In genomic region chr1:23867953-23868847, GRCh38 we compare ENCODE assay signal across 1 cellular context.
TF ChIP-seq lines count a peak whose summit lies in the region.

TSS of gene FUCA1 (minus strand) at chr1:23868290. CDS start at chr1:23868286, 4 bp downstream.

TF ChIP-seq in GM12878, 131 proteins besides CTCF, POLR2A, EP300 and RAD21 (continued from another document):
- TF ChIP-seq REST (IDR thresholded peaks at IDR 0.05; ENCODE audit: low read depth, low read length) (no peak), CREB1 (IDR thresholded peaks at IDR 0.05; ENCODE audit: low read depth) (peak; percentile 54), IRF3 (IDR thresholded peaks at IDR 0.05) (0 out of 2 replicates have a peak, but pooled peaks have one; percentile 16), BCLAF1 (IDR thresholded peaks at IDR 0.05) (no peak), EZH2 (IDR thresholded peaks at IDR 0.05; ENCODE audit: borderline replicate concordance, control insufficient read depth, low read depth, low read length) (no peak), LARP7 (IDR thresholded peaks at IDR 0.05) (peak; percentile 89), SMARCA5 (IDR thresholded peaks at IDR 0.05) (no peak), EGR1 (IDR thresholded peaks at IDR 0.05; ENCODE audit: borderline replicate concordance in 1 of 2, low read depth in 2 of 2, low read length in 2 of 2) (no peak), HDGF (IDR thresholded peaks at IDR 0.05) (0 out of 2 replicates have a peak, but pooled peaks have one; percentile 59), SIN3A (IDR thresholded peaks at IDR 0.05; ENCODE audit: low read depth, low read length) (peak; percentile 64; the same call in 1 of the 2 replicates), SMAD5 (IDR thresholded peaks at IDR 0.05; ENCODE audit: low read depth) (0 out of 2 replicates have a peak, but pooled peaks have one; percentile 28), ZSCAN29 (IDR thresholded peaks at IDR 0.05) (no peak), FOXM1 (IDR thresholded peaks at IDR 0.05; ENCODE audit: low read depth, low read length) (no peak), IKZF1 (conservative IDR thresholded peaks at IDR 0.05) (peak; percentile 69), ZNF217 (IDR thresholded peaks at IDR 0.05) (peak; percentile 47; the same call in 1 of the 2 replicates), FOS (IDR thresholded peaks at IDR 0.05; ENCODE audit: borderline replicate concordance, extremely low read depth, insufficient read length) (no peak), PBX3 (IDR thresholded peaks at IDR 0.05; ENCODE audit: insufficient replicate concordance, low read depth, low read length) (no peak), CUX1 (IDR thresholded peaks at IDR 0.05; ENCODE audit: insufficient replicate concordance, low read depth, low read length) (no peak), HCFC1 (IDR thresholded peaks at IDR 0.05; ENCODE audit: low read length) (no peak), MEF2A (IDR thresholded peaks at IDR 0.05; ENCODE audit: insufficient read depth, low read depth, low read length) (no peak), SP1 (IDR thresholded peaks at IDR 0.05; ENCODE audit: low read depth, low read length) (peak; percentile 65)
